ENCODE assay signal across 17 cellular contexts in the genomic region with DNA sequence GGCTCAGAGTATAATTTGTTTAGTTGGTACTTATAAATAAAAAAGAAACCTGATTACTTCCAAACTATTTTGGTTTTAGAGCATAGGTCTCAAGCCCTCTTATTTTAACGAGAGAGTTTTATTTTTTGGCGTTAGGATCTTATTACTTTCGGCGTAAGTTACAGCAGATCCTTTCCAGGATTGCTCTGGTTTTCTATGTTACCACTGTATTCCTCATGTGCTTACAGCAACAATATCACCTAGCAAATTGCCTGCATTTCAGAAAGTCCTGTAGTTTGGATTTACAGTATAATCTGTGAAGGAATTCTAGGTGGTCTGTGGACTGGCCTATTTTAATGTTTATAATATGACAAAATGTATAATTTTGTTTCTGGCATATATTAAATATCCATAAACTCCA. TPM values are rescaled to one million over a fixed set of nuclear protein-coding genes. Genes with fewer than 3 reads are reported as not detected.
DNase-seq lines count a peak whose midpoint lies in the region; ATAC-seq, FAIRE-seq and TF ChIP-seq lines count a peak whose summit lies in the region.
"Had no signal": no experiment of that assay in that cellular context is flagged by ENCODE, and none has a peak within 500 bp of the region (broad histone marks: within the 10 kb centered on the region; RNA-seq: fewer than 3 reads in every experiment).

No MANE protein-coding gene starts in this region.

- POLR2A ChIA-PET in endothelial cell of umbilical vein (lab: Charles Lee): no interaction called here

- ATAC-seq in RWPE2 (ENCODE audit: low read depth) (no peak), mucosa of descending colon (peak; percentile 63)
- ATAC-seq: activated naive CD8-positive, alpha-beta T cell treated with anti-CD3 and anti-CD28 coated beads, Interleukin-2, amount 50 U/mL, for 24 hours had no signal

- H3K9me3 ChIP-seq in RWPE2 (ENCODE audit: severe bottlenecking) (no peaks in the 10 kb centered on the region), endothelial cell of umbilical vein (replicated peaks; ENCODE audit: control insufficient read depth, insufficient read depth, low read length) (no peaks in the 10 kb centered on the region), mucosa of descending colon (no peaks in the 10 kb centered on the region), uterus (no peaks in the 10 kb centered on the region)

- DNase-seq in RWPE2 (ENCODE audit: low spot score) (no peak), endothelial cell of umbilical vein (ENCODE audit: low read depth, low spot score) (no peak), mucosa of descending colon (no peak), uterus (no peak), NCI-H510A (lab: John Stamatoyannopoulos, UW) (no peak), iPS-NIHi7 (ENCODE audit: extremely low spot score) (no peak), NCI-H2196 (lab: John Stamatoyannopoulos, UW; ENCODE audit: unreplicated experiment) (no peak)
- DNase-seq: activated CD4-positive, alpha-beta T cell treated with anti-CD3 and anti-CD28 coated beads for 48 hours; activated naive CD8-positive, alpha-beta T cell treated with anti-CD3 and anti-CD28 coated beads, Interleukin-2, amount 50 U/mL, for 24 hours; effector CD8-positive, alpha-beta T cell; hippocampal formation; NCI-H1436; stimulated activated CD4-positive, alpha-beta T cell treated with anti-CD3 and anti-CD28 coated beads, Interleukin-2, amount 100 ng/mL, for 24 hours had no signal

- H3K9ac ChIP-seq in endothelial cell of umbilical vein (replicated peaks; ENCODE audit: extremely low read depth, insufficient read depth, low read length): no peak overlapping the region

- H3K4me3 ChIP-seq in RWPE2 (ENCODE audit: severe bottlenecking) (no peak overlapping the region), endothelial cell of umbilical vein (replicated peaks in 1 of 3; ENCODE audit: insufficient read depth in 1 of 3, low read depth in 1 of 3, low read length in 3 of 3) (no peak overlapping the region), mucosa of descending colon (no peak overlapping the region), uterus (no peak overlapping the region)

- H4K20me1 ChIP-seq in endothelial cell of umbilical vein (replicated peaks; ENCODE audit: control insufficient read depth, extremely low read depth, insufficient read depth, low read length): no peaks in the 10 kb centered on the region

- FAIRE-seq in endothelial cell of umbilical vein (lab: Jason Lieb, UNC): no peak
- FAIRE-seq: D721Med, GM19239, HTR-8/SVneo, TTC549 had no signal

- no TSS peak for BruUV-seq in endothelial cell of umbilical vein (replicated peaks; lab: Mats Ljungman, UMichigan)

- no peaks in the 10 kb centered on the region for H3K79me2 ChIP-seq in endothelial cell of umbilical vein (ENCODE audit: control insufficient read depth, insufficient read depth, low read length)

- H3K27ac ChIP-seq in RWPE2 (ENCODE audit: poor library complexity, severe bottlenecking) (peak overlapping the region; percentile 55), endothelial cell of umbilical vein (ENCODE audit: insufficient read depth, low read depth, low read length) (peak overlapping the region; percentile 43), uterus (peak overlapping the region; percentile 81)

- peak overlapping the region; percentile 71 for H3K4me2 ChIP-seq in endothelial cell of umbilical vein (ENCODE audit: insufficient read depth, low read length)

- dilution Hi-C loops in endothelial cell of umbilical vein (cut with MboI; ENCODE audit: extremely low pct_ligation_motif_present, low sequenced_read_pairs): no loop called here

- H3K27me3 ChIP-seq in RWPE2 (ENCODE audit: insufficient read depth, poor library complexity, severe bottlenecking): no peaks in the 10 kb centered on the region
- no peaks in the 10 kb centered on the region for H3K27me3 ChIP-seq in endothelial cell of umbilical vein (ENCODE audit: control insufficient read depth in 2 of 2, insufficient read depth in 2 of 2, low read length in 2 of 2)
- H3K27me3 ChIP-seq in uterus: no peaks in the 10 kb centered on the region

- peaks cover 3% of the 10 kb centered on the region for H3K9me1 ChIP-seq in endothelial cell of umbilical vein (replicated peaks; ENCODE audit: control insufficient read depth, extremely low read depth, insufficient read depth, low read length)

- CTCF ChIA-PET in endothelial cell of umbilical vein (lab: Charles Lee): interaction anchor here (0.8 kb wide), 1 partner anchor 133 kb away, joined by 3 read pairs; no protein-coding TSS in a partner anchor

- H3K4me1 ChIP-seq in RWPE2 (ENCODE audit: insufficient read depth, poor library complexity, severe bottlenecking) (peaks cover 29% of the 10 kb centered on the region), endothelial cell of umbilical vein (ENCODE audit: control insufficient read depth, extremely low read depth, insufficient read depth, low read length) (peaks cover 30% of the 10 kb centered on the region), mucosa of descending colon (ENCODE audit: low read depth) (peaks cover 6% of the 10 kb centered on the region), uterus (peaks cover 0 to 14% of the 10 kb centered on the region in 2 donors)

- no peak overlapping the region for H2AFZ ChIP-seq in endothelial cell of umbilical vein (ENCODE audit: low read depth, low read length)

- TF ChIP-seq POLR2A in endothelial cell of umbilical vein (IDR thresholded peaks at IDR 0.05; ENCODE audit: low read depth, low read length) (no peak), uterus (IDR thresholded peaks at IDR 0.05) (no peak)

- no peak for TF ChIP-seq CTCF in RWPE2 (IDR thresholded peaks at IDR 0.05; ENCODE audit: poor library complexity, severe bottlenecking)
- no peak for TF ChIP-seq CTCF in endothelial cell of umbilical vein (IDR thresholded peaks at IDR 0.05; ENCODE audit: extremely low read depth in 1 of 2, insufficient read depth in 1 of 2, low read depth in 1 of 2, low read length in 2 of 2)
- TF ChIP-seq CTCF in mucosa of descending colon (IDR thresholded peaks at IDR 0.05): no peak
- TF ChIP-seq CTCF in uterus (IDR thresholded peaks at IDR 0.05): no peak

- H3K36me3 ChIP-seq in RWPE2 (ENCODE audit: low read depth) (peaks cover 24% of the 10 kb centered on the region), endothelial cell of umbilical vein (ENCODE audit: control insufficient read depth in 2 of 2, extremely low read depth in 1 of 2, insufficient read depth in 2 of 2, low read length in 2 of 2) (peaks cover 0 to 6% of the 10 kb centered on the region in 2 experiments), mucosa of descending colon (ENCODE audit: low read depth) (no peaks in the 10 kb centered on the region), uterus (no peaks in the 10 kb centered on the region)

- intact Hi-C loops in endothelial cell of umbilical vein (cut with micrococcal nuclease): no loop called here
- intact Hi-C loops in mucosa of descending colon (cut with DNase I, micrococcal nuclease): no loop called here
- intact Hi-C loops in uterus (cut with DNase I; ENCODE audit: low total_unique reads): no loop called here

TF ChIP-seq in endothelial cell of umbilical vein, 7 proteins besides CTCF, POLR2A, EP300 and RAD21:
- TF ChIP-seq, protein P1, sequence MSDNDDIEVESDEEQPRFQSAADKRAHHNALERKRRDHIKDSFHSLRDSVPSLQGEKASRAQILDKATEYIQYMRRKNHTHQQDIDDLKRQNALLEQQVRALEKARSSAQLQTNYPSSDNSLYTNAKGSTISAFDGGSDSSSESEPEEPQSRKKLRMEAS (IDR thresholded peaks at IDR 0.05; ENCODE audit: insufficient read depth, insufficient read length): no peak
- TF ChIP-seq FOS (IDR thresholded peaks at IDR 0.05; ENCODE audit: borderline replicate concordance, insufficient read depth, low read length): no peak

RNA-seq across cellular contexts. Expression of a gene that starts 54.1 kb away (rescaled TPM):
- 10.7 and 11.3 TPM in 2 replicates for total RNA-seq in endothelial cell of umbilical vein
- polyA plus RNA-seq in endothelial cell of umbilical vein: 4.0 and 5.1 TPM in 2 replicates
- polyA plus RNA-seq in endothelial cell of umbilical vein (2011; cell fraction: cytosol; rRNA removed): 5.6 and 5.8 TPM in 2 replicates
- polyA plus RNA-seq in endothelial cell of umbilical vein (2011; cell fraction: nucleus; rRNA removed): 30.8 and 46.7 TPM in 2 replicates
- polyA plus RNA-seq in endothelial cell of umbilical vein (2012): 7.0 and 7.9 TPM in 2 replicates
- polyA minus RNA-seq in endothelial cell of umbilical vein: 9.7 and 16.8 TPM in 2 replicates
- polyA minus RNA-seq in endothelial cell of umbilical vein (2011; cell fraction: cytosol; rRNA and poly(A)+ RNA removed): 9.0 TPM
- 36.0 and 52.9 TPM in 2 replicates for polyA minus RNA-seq in endothelial cell of umbilical vein (2011; cell fraction: nucleus; rRNA and poly(A)+ RNA removed)
- 10 to 100 TPM; 20.7 to 22.7 (median 21.5) TPM for total RNA-seq in mucosa of descending colon
- 10 to 100 TPM; 21.5 to 69.2 (median 47.8) TPM for total RNA-seq in uterus
